5 cellular contexts compared by ENCODE assay signal in genomic region chr6:87518453-87518852, GRCh38.
"Had no signal": no experiment of that assay in that cellular context is flagged by ENCODE, and none has a peak within 500 bp of the region (broad histone marks: within the 10 kb centered on the region; RNA-seq: fewer than 3 reads in every experiment).

No MANE protein-coding gene starts in this region.

- H2AFZ ChIP-seq: GM23248 had no signal

- H3K9ac ChIP-seq: GM23248 had no signal

- DNase-seq: GM23248, GOT3, H9, HCEC 1CT had no signal

- H3K27ac ChIP-seq: GM23248 had no signal

- FAIRE-seq: HTR-8/SVneo had no signal

- H3K4me3 ChIP-seq: GM23248 had no signal
